ENCODE assay signal across 23 cellular contexts in the genomic region with DNA sequence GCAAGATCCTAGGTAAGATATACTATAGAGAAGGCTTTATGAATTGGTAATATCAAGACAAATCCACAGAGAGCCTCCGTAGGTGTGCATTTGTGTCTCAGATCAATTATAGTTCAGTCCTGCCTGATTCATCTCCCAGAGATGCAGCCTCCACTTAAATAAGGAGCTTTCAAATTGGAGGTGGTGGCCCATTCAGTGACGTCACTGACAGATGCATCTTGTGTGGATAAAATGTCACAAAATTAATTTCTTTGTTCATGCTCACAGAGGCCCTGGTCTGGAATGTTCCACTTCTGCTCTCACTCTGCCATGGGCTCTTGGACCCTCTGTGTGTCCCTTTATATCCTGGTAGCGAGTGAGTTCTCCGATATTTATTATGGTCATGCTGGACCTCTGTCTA.
A peak's percentile ranks its signal among the peaks of the same experiment; 100 is the strongest.
DNase-seq lines count a peak whose midpoint lies in the region; ATAC-seq, FAIRE-seq and TF ChIP-seq lines count a peak whose summit lies in the region.
"Had no signal": no experiment of that assay in that cellular context is flagged by ENCODE, and none has a peak within 500 bp of the region (broad histone marks: within the 10 kb centered on the region; RNA-seq: fewer than 3 reads in every experiment).

No MANE protein-coding gene starts in this region.

- H3K4me3 Mint-ChIP-seq in T-helper 17 cell: no peak overlapping the region
- H3K4me3 Mint-ChIP-seq: CD14-positive monocyte; CD4-positive, alpha-beta T cell; H9 had no signal

- ATAC-seq in HepG2 (no peak), right lobe of liver (no peak), T-helper 17 cell (no peak), GM21515 (IDR thresholded peaks at IDR 0.05; ENCODE audit: unreplicated experiment) (no peak)
- ATAC-seq: A549, HCT116 had no signal

- no peaks in the 10 kb centered on the region; a peak in 2 of 5 replicates for H3K27me3 ChIP-seq in HepG2 (ENCODE audit: control insufficient read depth in 1 of 2, insufficient read depth in 2 of 2, low read length in 2 of 2)
- no peaks in the 10 kb centered on the region for H3K27me3 ChIP-seq in right lobe of liver
- no peaks in the 10 kb centered on the region for H3K27me3 ChIP-seq in colonic mucosa
- H3K27me3 ChIP-seq: BE2C; BLaER1 treated with 17β-estradiol and CSF1 and Interleukin-3, amounts not matched to agents 10 nM and 100 nM had no signal

- H3K9ac ChIP-seq in HepG2 (ENCODE audit: insufficient read depth, low read depth, low read length) (no peak overlapping the region), colonic mucosa (ENCODE audit: low read depth in 2 of 2, low read length in 2 of 2) (no peak overlapping the region)
- H3K9ac ChIP-seq: BLaER1 treated with 17β-estradiol and CSF1 and Interleukin-3, amounts not matched to agents 10 nM and 100 nM; GM23248 had no signal

- H3K4me1 ChIP-seq in HepG2 (ENCODE audit: insufficient read depth, low read length): no peaks in the 10 kb centered on the region
- H3K4me1 ChIP-seq in right lobe of liver: no peaks in the 10 kb centered on the region
- no peaks in the 10 kb centered on the region for H3K4me1 ChIP-seq in colonic mucosa
- H3K4me1 ChIP-seq: A549, BE2C had no signal

- TF ChIP-seq POLR2A in HepG2 (IDR thresholded peaks at IDR 0.05; ENCODE audit: insufficient read depth in 1 of 2, low read depth in 2 of 2, low read length in 2 of 2): no peak
- no peak for TF ChIP-seq POLR2A in right lobe of liver (IDR thresholded peaks at IDR 0.05)

- POLR2A ChIA-PET in HepG2 (lab: Yijun Ruan, JAX): no interaction called here

- no peak for TF ChIP-seq CTCF in HepG2 (CRISPR knock-in tag; IDR thresholded peaks at IDR 0.05)
- no peak for TF ChIP-seq CTCF in right lobe of liver (IDR thresholded peaks at IDR 0.05)
- no peak for TF ChIP-seq CTCF in colonic mucosa (IDR thresholded peaks at IDR 0.05)

- no peaks in the 10 kb centered on the region for H3K36me3 Mint-ChIP-seq in T-helper 17 cell (ENCODE audit: low read depth)
- H3K36me3 Mint-ChIP-seq: CD14-positive monocyte had no signal

- BruUV-seq in HepG2 (replicated peaks; lab: Mats Ljungman, UMichigan): no TSS peak

- H3K27ac ChIP-seq in HepG2 (ENCODE audit: extremely low read length, insufficient read depth, low read length) (no peak overlapping the region), right lobe of liver (no peak overlapping the region), substantia nigra (ENCODE audit: low read depth, low read length, poor library complexity, severe bottlenecking) (peak overlapping the region; percentile 31), colonic mucosa (no peak overlapping the region)
- H3K27ac ChIP-seq: A549; BLaER1 treated with 17β-estradiol and CSF1 and Interleukin-3, amounts not matched to agents 10 nM and 100 nM; GM23248 had no signal

- no peak for FAIRE-seq in HepG2 (lab: Jason Lieb, UNC)
- FAIRE-seq: A549, G401.6, GM12892 had no signal

- H4K20me1 ChIP-seq in HepG2 (ENCODE audit: insufficient read depth, low read length): no peaks in the 10 kb centered on the region
- H4K20me1 ChIP-seq: BLaER1 treated with 17β-estradiol and CSF1 and Interleukin-3, amounts not matched to agents 10 nM and 100 nM had no signal

- H3K4me3 ChIP-seq in HepG2 (replicated peaks in 1 of 3; ENCODE audit: insufficient read depth in 1 of 3, low read depth in 2 of 3, low read length in 3 of 3) (no peak overlapping the region), right lobe of liver (no peak overlapping the region), colonic mucosa (no peak overlapping the region)
- H3K4me3 ChIP-seq: A549; BLaER1 treated with 17β-estradiol and CSF1 and Interleukin-3, amounts not matched to agents 10 nM and 100 nM; GM23248 had no signal

- H3K9me3 ChIP-seq in HepG2 (ENCODE audit: low read length) (no peaks in the 10 kb centered on the region), right lobe of liver (no peaks in the 10 kb centered on the region), T-helper 17 cell (ENCODE audit: control insufficient read depth, low read length, poor library complexity, severe bottlenecking) (no peaks in the 10 kb centered on the region), colonic mucosa (no peaks in the 10 kb centered on the region)
- H3K9me3 ChIP-seq: A549; BE2C; BLaER1 treated with 17β-estradiol and CSF1 and Interleukin-3, amounts not matched to agents 10 nM and 100 nM had no signal

- peaks cover 8% of the 10 kb centered on the region for H3K27me3 Mint-ChIP-seq in T-helper 17 cell
- H3K27me3 Mint-ChIP-seq: CD4-positive, alpha-beta T cell had no signal

- peaks cover 6% of the 10 kb centered on the region for H3K4me1 Mint-ChIP-seq in T-helper 17 cell

- no peak overlapping the region for H3K4me2 ChIP-seq in HepG2 (ENCODE audit: low read depth, low read length)
- H3K4me2 ChIP-seq: A549; BLaER1 treated with 17β-estradiol and CSF1 and Interleukin-3, amounts not matched to agents 10 nM and 100 nM had no signal

- peak overlapping the region; percentile 67 for H3K27ac Mint-ChIP-seq in T-helper 17 cell
- H3K27ac Mint-ChIP-seq: CD14-positive monocyte; CD4-positive, alpha-beta T cell; H9 had no signal

- H3K79me2 ChIP-seq in HepG2 (ENCODE audit: insufficient read depth, low read length): no peaks in the 10 kb centered on the region

- WGBS in HepG2 (ENCODE audit: low lambda C conversion rate): 45% methylated on average over 4 of the region's 4 CpGs
- 62% methylated on average over 4 of the region's 4 CpGs for WGBS in right lobe of liver (ENCODE audit: insufficient coverage, low coverage, low lambda C conversion rate, missing lambda C conversion rate)

- H3K36me3 ChIP-seq in HepG2 (replicated peaks in 1 of 2; ENCODE audit: control insufficient read depth in 1 of 2, insufficient read depth in 2 of 2, low read length in 2 of 2) (no peaks in the 10 kb centered on the region), right lobe of liver (no peaks in the 10 kb centered on the region), colonic mucosa (no peaks in the 10 kb centered on the region)
- H3K36me3 ChIP-seq: BE2C; BLaER1 treated with 17β-estradiol and CSF1 and Interleukin-3, amounts not matched to agents 10 nM and 100 nM had no signal

- no peak for TF ChIP-seq RAD21 in HepG2 (CRISPR knock-in tag; IDR thresholded peaks at IDR 0.05)

- H2AFZ ChIP-seq in HepG2 (ENCODE audit: low read length): no peak overlapping the region
- H2AFZ ChIP-seq: GM23248 had no signal

- in situ Hi-C loops in HepG2 (cut with HindIII; ENCODE audit: extremely low pct_ligation_motif_present, low pct_unique_long_range_greater_than_20kb): no loop called here

- DNase-seq in HepG2 (ENCODE audit: low spot score) (no peak), right lobe of liver (no peak), T-helper 17 cell (no peak), substantia nigra (lab: John Stamatoyannopoulos, UW) (peak in 1 of 49 donors; percentile 20), colonic mucosa (no peak), SW 1271 (lab: John Stamatoyannopoulos, UW) (no peak)
- DNase-seq: 8988T; AML-193; BE2C; Calu3; CD4-positive, alpha-beta T cell; COR-L47; DMS53; DMS79 treated with DMSO at 0.1 percent for 48 hours; GM23248; H9 had no signal

- no peak for TF ChIP-seq EP300 in HepG2 (IDR thresholded peaks at IDR 0.05; ENCODE audit: low read depth in 2 of 2, low read length in 2 of 2)
- TF ChIP-seq EP300 in HepG2 (CRISPR knock-in tag; IDR thresholded peaks at IDR 0.05; ENCODE audit: borderline replicate concordance): no peak

- CTCF ChIA-PET in HepG2 (lab: Yijun Ruan, JAX; ENCODE audit: low intra/inter-chr PET ratio, low total read pairs): no interaction called here

- intact Hi-C loops in HepG2 (cut with micrococcal nuclease; ENCODE audit: unreplicated experiment): no loop called here
- intact Hi-C loops in right lobe of liver (cut with DNase I): no loop called here
- intact Hi-C loops in colonic mucosa (cut with DNase I): no loop called here

TF ChIP-seq in HepG2, 621 proteins besides CTCF, POLR2A, EP300 and RAD21:
- TF ChIP-seq ZSCAN30 (CRISPR knock-in tag; IDR thresholded peaks at IDR 0.05) (no peak), ZNF430 (CRISPR knock-in tag; IDR thresholded peaks at IDR 0.05) (no peak), ATF7 (IDR thresholded peaks at IDR 0.05) (peak; percentile 85), ATF7 (CRISPR knock-in tag; IDR thresholded peaks at IDR 0.05) (no peak), CREB1 (IDR thresholded peaks at IDR 0.05) (peak; percentile 95), CREB1 (CRISPR knock-in tag; IDR thresholded peaks at IDR 0.05) (no peak), GTF3A (CRISPR knock-in tag; conservative IDR thresholded peaks at IDR 0.05) (no peak)
